ENCODE assay signal across 37 cellular contexts in the genomic region with DNA sequence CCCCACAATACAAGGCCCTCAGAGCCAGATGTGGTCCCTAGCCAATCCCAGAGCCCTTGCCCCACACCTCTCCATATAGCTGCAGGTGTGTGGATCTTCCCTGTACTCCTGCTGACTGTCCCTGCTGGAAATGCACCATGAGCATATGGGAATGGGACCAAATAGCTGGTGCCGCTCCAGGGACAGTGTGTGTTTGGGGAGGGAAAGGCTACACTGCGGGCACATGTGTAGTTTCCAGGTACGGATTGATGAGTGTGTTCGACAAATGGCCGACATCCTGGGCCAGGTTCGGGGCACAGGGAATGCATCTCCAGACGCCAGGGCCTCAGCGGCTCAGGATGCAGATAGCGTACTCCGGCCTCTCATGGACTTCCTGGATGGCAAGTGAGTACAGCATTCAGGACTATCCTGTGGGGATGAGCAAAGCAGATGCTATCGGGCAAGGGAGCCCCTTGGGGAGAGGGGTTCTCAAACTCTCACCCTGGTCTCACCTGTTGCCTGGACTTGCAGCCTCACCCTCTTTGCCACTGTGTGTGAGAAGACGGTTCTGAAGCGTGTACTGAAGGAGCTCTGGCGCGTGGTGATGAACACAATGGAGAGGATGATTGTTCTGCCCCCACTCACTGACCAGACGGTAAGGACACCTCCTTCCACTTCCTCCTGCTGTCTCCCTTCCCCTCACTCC.
"Had no signal": no experiment of that assay in that cellular context is flagged by ENCODE, and none has a peak within 500 bp of the region (broad histone marks: within the 10 kb centered on the region; RNA-seq: fewer than 3 reads in every experiment).

No MANE protein-coding gene starts in this region.

- H3K27me3 ChIP-seq: ascending aorta had no signal

- H3K27me3 Mint-ChIP-seq: activated CD4-positive, alpha-beta memory T cell treated with anti-CD3 and anti-CD28 coated beads for 36 hours; activated naive CD8-positive, alpha-beta T cell treated with anti-CD3 and anti-CD28 coated beads for 36 hours; IgD-negative memory B cell had no signal

- FAIRE-seq: RCC 7860 had no signal

- H3K27ac ChIP-seq: ascending aorta, PC-9, RWPE1, VCaP had no signal

- H3K27ac Mint-ChIP-seq: activated B cell treated with CpG ODN at 0.5 μM for 24 hours; activated CD4-positive, alpha-beta memory T cell treated with anti-CD3 and anti-CD28 coated beads for 36 hours; activated naive CD8-positive, alpha-beta T cell treated with anti-CD3 and anti-CD28 coated beads for 36 hours; activated T-helper 1 cell treated with anti-CD3 and anti-CD28 coated beads, Interleukin-12 subunit alpha, Interleukin-12 subunit beta, Interleukin-2, Interleukin-4 antibody, amounts not matched to agents 30 ng/mL and 10 ng/mL and 1 ng/mL, durations not matched to agents 14 hours and 24 hours and 36 hours; IgD-negative memory B cell; T-cell; T-helper 17 cell had no signal

- H3K9me3 ChIP-seq: ascending aorta had no signal

- H3K4me3 ChIP-seq: ascending aorta, PC-9 had no signal

- H3K9me3 Mint-ChIP-seq: activated B cell treated with CpG ODN at 0.5 μM for 24 hours; activated CD4-positive, alpha-beta memory T cell treated with anti-CD3 and anti-CD28 coated beads for 36 hours; activated naive CD8-positive, alpha-beta T cell treated with anti-CD3 and anti-CD28 coated beads for 36 hours; activated T-cell treated with anti-CD3 and anti-CD28 coated beads, Interleukin-2, amount 50 U/mL, for 4 hours; activated T-helper 1 cell treated with anti-CD3 and anti-CD28 coated beads, Interleukin-12 subunit alpha, Interleukin-12 subunit beta, Interleukin-2, Interleukin-4 antibody, amounts not matched to agents 30 ng/mL and 10 ng/mL and 1 ng/mL, durations not matched to agents 14 hours and 24 hours and 36 hours; IgD-negative memory B cell; T-cell had no signal

- H3K36me3 Mint-ChIP-seq: activated CD4-positive, alpha-beta memory T cell treated with anti-CD3 and anti-CD28 coated beads for 36 hours; activated naive CD8-positive, alpha-beta T cell treated with anti-CD3 and anti-CD28 coated beads for 36 hours; T-cell had no signal

- H3K4me1 Mint-ChIP-seq: activated B cell treated with CpG ODN at 0.5 μM for 24 hours, IgD-negative memory B cell, T-cell had no signal

- ATAC-seq: activated T-cell treated with anti-CD3 and anti-CD28 coated beads, Interleukin-2, amount 50 U/mL, for 4 hours; Right ventricle myocardium inferior; SK-N-SH treated with all-trans-retinoic acid at 6 μM for 48 hours; T-cell; T-helper 17 cell had no signal

- H3K4me1 ChIP-seq: ascending aorta had no signal

- DNase-seq: activated B cell treated with CpG ODN at 0.5 μM for 24 hours; activated CD4-positive, alpha-beta memory T cell treated with anti-CD3 and anti-CD28 coated beads for 36 hours; activated CD4-positive, alpha-beta T cell treated with anti-CD3 and anti-CD28 coated beads for 4 hours; activated CD4-positive, alpha-beta T cell treated with anti-CD3 and anti-CD28 coated beads, Interleukin-2, amount 50 U/mL, for 1 hour; activated CD4-positive, CD25-positive, alpha-beta regulatory T cell treated with anti-CD3 and anti-CD28 coated beads, Interleukin-2, amount 50 U/mL, for 72 hours; activated effector memory CD4-positive, alpha-beta T cell treated with Interleukin-2 at 50 U/mL for 16 hours; activated naive CD4-positive, alpha-beta T cell treated with anti-CD3 and anti-CD28 coated beads, Interleukin-2, amount 50 U/mL, for 16 hours; activated naive CD8-positive, alpha-beta T cell treated with anti-CD3 and anti-CD28 coated beads for 36 hours; activated T-cell treated with anti-CD3 and anti-CD28 coated beads for 4 hours; activated T-cell treated with anti-CD3 and anti-CD28 coated beads, Interleukin-2, amount 50 U/mL, for 4 hours; amygdala; caudate nucleus; cerebellar nuclear complex; Karpas-422; KBM-7; NCI-H1105; NCI-H1436; NCI-H1694; NCI-H1930; NCI-H2081 treated with DMSO at 0.1 percent for 48 hours; NCI-H226; NCI-H526; NCI-H748 treated with DMSO at 0.1 percent for 48 hours; NK-92 treated with Interleukin-12 subunit alpha and Interleukin-12 subunit beta, amount 100 ng/mL, for 24 hours; PC-9; SIG-M5; T-cell; T-helper 17 cell; T-helper 9 cell had no signal

- H3K4me3 Mint-ChIP-seq: activated B cell treated with CpG ODN at 0.5 μM for 24 hours; activated CD4-positive, alpha-beta memory T cell treated with anti-CD3 and anti-CD28 coated beads for 36 hours; activated naive CD8-positive, alpha-beta T cell treated with anti-CD3 and anti-CD28 coated beads for 36 hours; activated T-cell treated with anti-CD3 and anti-CD28 coated beads, Interleukin-2, amount 50 U/mL, for 4 hours; activated T-helper 1 cell treated with anti-CD3 and anti-CD28 coated beads, Interleukin-12 subunit alpha, Interleukin-12 subunit beta, Interleukin-2, Interleukin-4 antibody, amounts not matched to agents 30 ng/mL and 10 ng/mL and 1 ng/mL, durations not matched to agents 14 hours and 24 hours and 36 hours; IgD-negative memory B cell; T-cell; T-helper 17 cell had no signal
